10 cellular contexts compared by ENCODE assay signal in the genomic region with DNA sequence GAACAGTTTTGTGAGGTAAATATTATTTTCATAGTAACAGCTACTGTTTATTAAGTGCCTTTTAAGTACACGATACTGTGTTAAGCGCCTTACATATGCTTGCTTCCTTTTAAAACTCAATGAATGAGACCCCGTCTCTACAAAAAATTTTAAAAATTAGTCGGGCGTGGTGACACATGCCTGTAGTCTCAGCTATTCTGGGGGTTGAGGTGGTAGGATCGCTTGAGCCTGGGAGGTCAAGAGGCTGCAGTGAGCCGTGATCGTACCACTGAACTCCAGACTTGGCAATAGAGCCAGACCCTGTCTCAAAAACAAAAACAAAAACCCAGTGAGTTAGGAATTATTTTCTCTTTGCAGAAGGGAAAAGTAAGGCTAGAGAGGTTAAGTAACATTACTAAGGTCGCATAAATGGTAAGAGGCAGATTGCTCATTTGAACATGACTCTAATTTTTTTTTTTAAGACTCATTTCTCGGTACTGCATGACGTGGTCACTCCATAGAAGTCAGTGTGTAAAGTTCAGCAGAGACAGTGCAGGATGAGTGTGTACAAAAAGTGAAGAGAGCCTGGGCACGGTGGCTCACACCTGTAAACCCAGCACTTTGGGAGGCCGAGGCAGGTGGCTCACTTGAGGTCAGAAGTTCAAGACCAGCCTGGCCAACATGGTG. TPM values are rescaled to one million over a fixed set of nuclear protein-coding genes. Genes with fewer than 3 reads are reported as not detected.
DNase-seq lines count a peak whose midpoint lies in the region; ATAC-seq and TF ChIP-seq lines count a peak whose summit lies in the region.
"Had no signal": no experiment of that assay in that cellular context is flagged by ENCODE, and none has a peak within 500 bp of the region (broad histone marks: within the 10 kb centered on the region; RNA-seq: fewer than 3 reads in every experiment).

No MANE protein-coding gene starts in this region.

- no peaks in the 10 kb centered on the region for H3K79me2 ChIP-seq in SU-DHL-6 (ENCODE audit: insufficient read depth, low read length)
- H3K79me2 ChIP-seq in smooth muscle cell (ENCODE audit: low read depth), result no peaks in the 10 kb centered on the region

- no peaks in the 10 kb centered on the region for H3K9me3 Mint-ChIP-seq in T-helper 2 cell treated with Interferon-gamma antibody and Interleukin-4, amounts not matched to agents 5 μg/mL and 100 μg/mL, for 36 hours

- peak overlapping the region; percentile 88 for H3K27ac Mint-ChIP-seq in T-helper 2 cell treated with Interferon-gamma antibody and Interleukin-4, amounts not matched to agents 5 μg/mL and 100 μg/mL, for 36 hours

- no peaks in the 10 kb centered on the region for H3K9me2 ChIP-seq in SU-DHL-6 (replicated peaks; ENCODE audit: insufficient read depth, low read length)

- no peak for ATAC-seq in GM19463 (IDR thresholded peaks at IDR 0.05; ENCODE audit: unreplicated experiment)
- no peak for ATAC-seq in GM21723 (IDR thresholded peaks at IDR 0.05; ENCODE audit: unreplicated experiment)
- ATAC-seq in HG03175 (IDR thresholded peaks at IDR 0.05; ENCODE audit: unreplicated experiment), result no peak

- peak overlapping the region; percentile 3; the same call in 1 of the 2 replicates for H3K27ac ChIP-seq in SU-DHL-6 (ENCODE audit: low read depth, low read length)
- no peak overlapping the region for H3K27ac ChIP-seq in smooth muscle cell (ENCODE audit: low read depth)

- H3K4me1 Mint-ChIP-seq in T-helper 2 cell treated with Interferon-gamma antibody and Interleukin-4, amounts not matched to agents 5 μg/mL and 100 μg/mL, for 36 hours (ENCODE audit: low read depth), result peaks cover 15% of the 10 kb centered on the region

- no peaks in the 10 kb centered on the region for H3K9me3 ChIP-seq in SU-DHL-6 (ENCODE audit: insufficient read depth, low read length)
- H3K9me3 ChIP-seq in smooth muscle cell (replicated peaks; ENCODE audit: low read depth), result no peaks in the 10 kb centered on the region
- H3K9me3 ChIP-seq: ovary had no signal

- H3K4me3 ChIP-seq in SU-DHL-6 (ENCODE audit: insufficient read depth, low read length, poor library complexity, severe bottlenecking) (peak overlapping the region; percentile 66), fibroblast of pulmonary artery (replicated peaks; ENCODE audit: low read depth, low read length) (peak overlapping the region; percentile 98), smooth muscle cell (peak overlapping the region; percentile 64)

- H4K20me1 ChIP-seq in SU-DHL-6 (ENCODE audit: low read depth, low read length), result no peaks in the 10 kb centered on the region
- H4K20me1 ChIP-seq in smooth muscle cell (ENCODE audit: low read depth), result no peaks in the 10 kb centered on the region

- no peaks in the 10 kb centered on the region for H3K36me3 Mint-ChIP-seq in T-helper 2 cell treated with Interferon-gamma antibody and Interleukin-4, amounts not matched to agents 5 μg/mL and 100 μg/mL, for 36 hours (ENCODE audit: low read depth)

- peak overlapping the region; percentile 94 for H3K4me3 Mint-ChIP-seq in T-helper 2 cell treated with Interferon-gamma antibody and Interleukin-4, amounts not matched to agents 5 μg/mL and 100 μg/mL, for 36 hours

- no peaks in the 10 kb centered on the region for H3K36me3 ChIP-seq in SU-DHL-6 (ENCODE audit: low read length)
- no peaks in the 10 kb centered on the region for H3K36me3 ChIP-seq in smooth muscle cell (ENCODE audit: low read depth)
- H3K36me3 ChIP-seq: ovary had no signal

- H3K27me3 Mint-ChIP-seq in T-helper 2 cell treated with Interferon-gamma antibody and Interleukin-4, amounts not matched to agents 5 μg/mL and 100 μg/mL, for 36 hours (ENCODE audit: low read depth), result peaks cover 3% of the 10 kb centered on the region

- 93% methylated on average over 13 of the region's 13 CpGs for WGBS in smooth muscle cell (ENCODE audit: low lambda C conversion rate)

- H3K4me2 ChIP-seq in SU-DHL-6 (ENCODE audit: low read depth, low read length, poor library complexity, severe bottlenecking), result peak overlapping the region; percentile 76
- peak overlapping the region; percentile 88 for H3K4me2 ChIP-seq in smooth muscle cell

- peaks cover 9% of the 10 kb centered on the region; the same call in 1 of the 2 replicates for H3F3A ChIP-seq in SU-DHL-6 (ENCODE audit: insufficient read depth)
- H3F3A ChIP-seq in smooth muscle cell (ENCODE audit: low read depth), result no peaks in the 10 kb centered on the region

- H2AFZ ChIP-seq in SU-DHL-6 (ENCODE audit: low read depth, low read length, severe bottlenecking), result peak overlapping the region; percentile 96
- H2AFZ ChIP-seq in smooth muscle cell (ENCODE audit: low read depth), result peak overlapping the region; percentile 98

- TF ChIP-seq CTCF in SU-DHL-6 (IDR thresholded peaks at IDR 0.05; ENCODE audit: insufficient read depth, low read length, poor library complexity, severe bottlenecking) (no peak), fibroblast of pulmonary artery (IDR thresholded peaks at IDR 0.05; ENCODE audit: low read length, missing control alignments) (no peak), smooth muscle cell (IDR thresholded peaks at IDR 0.05; ENCODE audit: borderline replicate concordance, insufficient read depth, poor library complexity, severe bottlenecking) (no peak)

- H3K27me3 ChIP-seq in SU-DHL-6 (ENCODE audit: low read length) (no peaks in the 10 kb centered on the region), smooth muscle cell (ENCODE audit: low read depth) (no peaks in the 10 kb centered on the region)
- H3K27me3 ChIP-seq: ovary had no signal

- H3K9ac ChIP-seq in SU-DHL-6 (ENCODE audit: low read length) (peak overlapping the region; percentile 69), smooth muscle cell (ENCODE audit: low read depth) (peak overlapping the region; percentile 70)

- peaks cover 8% of the 10 kb centered on the region for H3K4me1 ChIP-seq in smooth muscle cell (ENCODE audit: low read depth)

- DNase-seq in T-helper 2 cell treated with Interferon-gamma antibody and Interleukin-4, amounts not matched to agents 5 μg/mL and 100 μg/mL, for 36 hours (ENCODE audit: low spot score), result no peak
- no peak for DNase-seq in T-helper 2 cell
- no peak for DNase-seq in fibroblast of pulmonary artery (ENCODE audit: low read depth)
- DNase-seq in smooth muscle cell (lab: John Stamatoyannopoulos, UW; ENCODE audit: unreplicated experiment), result no peak
- DNase-seq: NK-92 treated with Interleukin-12 subunit alpha and Interleukin-12 subunit beta, amount 100 ng/mL, for 24 hours; ovary had no signal

RNA-seq across cellular contexts. Expression of a gene that starts 1.1 kb away (rescaled TPM):
- 5.7 and 5.9 TPM in 2 replicates for total RNA-seq in smooth muscle cell
- polyA plus RNA-seq in smooth muscle cell, result 3.6 and 7.5 TPM in 2 replicates
